ENCODE assay signal across 37 cellular contexts in genomic region chr9:1723616-1724015, GRCh38.
DNase-seq lines count a peak whose midpoint lies in the region; ATAC-seq, FAIRE-seq and TF ChIP-seq lines count a peak whose summit lies in the region.
"Had no signal": no experiment of that assay in that cellular context is flagged by ENCODE, and none has a peak within 500 bp of the region (broad histone marks: within the 10 kb centered on the region; RNA-seq: fewer than 3 reads in every experiment).

No MANE protein-coding gene starts in this region.

- H3K4me1 Mint-ChIP-seq in endodermal cell = peaks cover 17% of the 10 kb centered on the region
- no peaks in the 10 kb centered on the region for H3K4me1 Mint-ChIP-seq in stimulated activated memory B cell treated with anti-CD40 and anti-IgM and Interleukin-4, amounts not matched to agents 10 μg/mL and 1 μg/mL and 100 μg/mL, for 72 hours
- H3K4me1 Mint-ChIP-seq: B cell; CD14-positive monocyte; CD4-positive, CD25-positive, alpha-beta regulatory T cell; CD8-positive, alpha-beta memory T cell had no signal

- H3K4me2 ChIP-seq in HepG2 (ENCODE audit: low read depth, low read length) = no peak overlapping the region
- H3K4me2 ChIP-seq: A549; BLaER1; BLaER1 treated with 17β-estradiol and CSF1 and Interleukin-3, amounts not matched to agents 10 nM and 100 nM had no signal

- no TSS peak for BruUV-seq in HepG2 (replicated peaks; lab: Mats Ljungman, UMichigan)

- POLR2A ChIA-PET in HepG2 (lab: Yijun Ruan, JAX) (no interaction called here), HEK293 (lab: Yijun Ruan, JAX) (no interaction called here)

- no peak overlapping the region for H3K4me3 ChIP-seq in HepG2 (replicated peaks in 1 of 3; ENCODE audit: insufficient read depth in 1 of 3, low read depth in 2 of 3, low read length in 3 of 3)
- no peak overlapping the region for H3K4me3 ChIP-seq in right lobe of liver
- no peak overlapping the region for H3K4me3 ChIP-seq in HEK293 (ENCODE audit: low read depth, low read length)
- no peak overlapping the region for H3K4me3 ChIP-seq in SJCRH30
- H3K4me3 ChIP-seq in endodermal cell (ENCODE audit: low read length) = peak overlapping the region; percentile 25
- H3K4me3 ChIP-seq: A549; BLaER1; BLaER1 treated with 17β-estradiol and CSF1 and Interleukin-3, amounts not matched to agents 10 nM and 100 nM had no signal

- in situ Hi-C loops in HepG2 (cut with HindIII; ENCODE audit: extremely low pct_ligation_motif_present, low pct_unique_long_range_greater_than_20kb) = no loop called here

- no peak for TF ChIP-seq POLR2A in HepG2 (IDR thresholded peaks at IDR 0.05; ENCODE audit: insufficient read depth in 1 of 2, low read depth in 2 of 2, low read length in 2 of 2)
- no peak for TF ChIP-seq POLR2A in right lobe of liver (IDR thresholded peaks at IDR 0.05)

- H3K27ac ChIP-seq in HepG2 (ENCODE audit: extremely low read length, insufficient read depth, low read length) (no peak overlapping the region), right lobe of liver (no peak overlapping the region), HEK293 (ENCODE audit: extremely low read depth, low read depth, low read length) (no peak overlapping the region), SJCRH30 (0 out of 2 replicates have a peak overlapping the region, but pooled peaks have one; percentile 11), endodermal cell (ENCODE audit: low read depth, low read length) (no peak overlapping the region)
- H3K27ac ChIP-seq: 22Rv1; A549; BLaER1; BLaER1 treated with 17β-estradiol and CSF1 and Interleukin-3, amounts not matched to agents 10 nM and 100 nM; C4-2B had no signal

- TF ChIP-seq CTCF in HepG2 (CRISPR knock-in tag; IDR thresholded peaks at IDR 0.05) = no peak
- no peak for TF ChIP-seq CTCF in right lobe of liver (IDR thresholded peaks at IDR 0.05)
- TF ChIP-seq CTCF in HEK293 (tag by site-specific recombination; IDR thresholded peaks at IDR 0.05) = no peak
- TF ChIP-seq CTCF in endodermal cell (conservative IDR thresholded peaks at IDR 0.05) = no peak

- H3K27me3 Mint-ChIP-seq in endodermal cell (ENCODE audit: insufficient read depth) = no peaks in the 10 kb centered on the region
- H3K27me3 Mint-ChIP-seq in stimulated activated memory B cell treated with anti-CD40 and anti-IgM and Interleukin-4, amounts not matched to agents 10 μg/mL and 1 μg/mL and 100 μg/mL, for 72 hours = peaks cover 6% of the 10 kb centered on the region

- H3K9me3 Mint-ChIP-seq in endodermal cell = no peaks in the 10 kb centered on the region
- H3K9me3 Mint-ChIP-seq in stimulated activated memory B cell treated with anti-CD40 and anti-IgM and Interleukin-4, amounts not matched to agents 10 μg/mL and 1 μg/mL and 100 μg/mL, for 72 hours = peaks cover 5% of the 10 kb centered on the region
- H3K9me3 Mint-ChIP-seq: CD4-positive, alpha-beta T cell; CD8-positive, alpha-beta memory T cell had no signal

- intact Hi-C loops in HepG2 (cut with micrococcal nuclease; ENCODE audit: unreplicated experiment) (no loop called here), right lobe of liver (cut with DNase I) (no loop called here)

- no peaks in the 10 kb centered on the region for H3K79me2 ChIP-seq in HepG2 (ENCODE audit: insufficient read depth, low read length)

- DNase-seq in HepG2 (ENCODE audit: low spot score) (no peak), right lobe of liver (no peak), SJCRH30 (no peak), endodermal cell (no peak), iPS-NIHi7 (ENCODE audit: extremely low spot score) (no peak), NCI-H446 treated with DMSO at 0.1 percent for 48 hours (lab: John Stamatoyannopoulos, UW) (no peak)
- DNase-seq: 8988T; ACHN; AML-193; BE2C; C1 segment of cervical spinal cord; Caco-2; Calu3; CD4-positive, alpha-beta memory T cell; CD4-positive, alpha-beta T cell; CD4-positive, CD25-positive, alpha-beta regulatory T cell; CD8-positive, alpha-beta memory T cell; CD8-positive, alpha-beta T cell; COR-L47; DMS 273 treated with DMSO at 0.1 percent for 48 hours; DMS153; DMS53; DMS79; DMS79 treated with DMSO at 0.1 percent for 48 hours; DND-41; EL had no signal

- H3K4me1 ChIP-seq in HepG2 (ENCODE audit: insufficient read depth, low read length) = no peaks in the 10 kb centered on the region
- H3K4me1 ChIP-seq in right lobe of liver = no peaks in the 10 kb centered on the region
- no peaks in the 10 kb centered on the region for H3K4me1 ChIP-seq in HEK293 (ENCODE audit: control insufficient read depth, insufficient read depth, low read length)
- peaks cover 22% of the 10 kb centered on the region for H3K4me1 ChIP-seq in SJCRH30
- H3K4me1 ChIP-seq in endodermal cell (ENCODE audit: control insufficient read depth, insufficient read depth, low read length) = peaks cover 2% of the 10 kb centered on the region
- H3K4me1 ChIP-seq: A549; BE2C; BLaER1; BLaER1 treated with 17β-estradiol and CSF1 and Interleukin-3, amounts not matched to agents 10 nM and 100 nM; Caco-2 had no signal

- no peaks in the 10 kb centered on the region for H3K27me3 ChIP-seq in HepG2 (ENCODE audit: control insufficient read depth in 1 of 2, insufficient read depth in 2 of 2, low read length in 2 of 2)
- H3K27me3 ChIP-seq in right lobe of liver = no peaks in the 10 kb centered on the region
- no peaks in the 10 kb centered on the region for H3K27me3 ChIP-seq in SJCRH30
- H3K27me3 ChIP-seq in endodermal cell (ENCODE audit: control insufficient read depth, insufficient read depth, low read length, poor library complexity, severe bottlenecking) = peaks cover 5% of the 10 kb centered on the region
- H3K27me3 ChIP-seq: BE2C; BLaER1; BLaER1 treated with 17β-estradiol and CSF1 and Interleukin-3, amounts not matched to agents 10 nM and 100 nM had no signal

- no peaks in the 10 kb centered on the region for H3K9me3 ChIP-seq in HepG2 (ENCODE audit: low read length)
- no peaks in the 10 kb centered on the region for H3K9me3 ChIP-seq in right lobe of liver
- H3K9me3 ChIP-seq in HEK293 (ENCODE audit: control insufficient read depth, insufficient read depth, low read depth, low read length) = no peaks in the 10 kb centered on the region
- H3K9me3 ChIP-seq in SJCRH30 (replicated peaks) = no peaks in the 10 kb centered on the region
- no peaks in the 10 kb centered on the region for H3K9me3 ChIP-seq in endodermal cell (ENCODE audit: control insufficient read depth, low read length)
- H3K9me3 ChIP-seq: A549, BE2C, BLaER1, Caco-2 had no signal

- no peaks in the 10 kb centered on the region for H3K36me3 Mint-ChIP-seq in endodermal cell (ENCODE audit: low read depth)
- no peaks in the 10 kb centered on the region for H3K36me3 Mint-ChIP-seq in stimulated activated memory B cell treated with anti-CD40 and anti-IgM and Interleukin-4, amounts not matched to agents 10 μg/mL and 1 μg/mL and 100 μg/mL, for 72 hours
- H3K36me3 Mint-ChIP-seq: CD14-positive monocyte; CD4-positive, alpha-beta memory T cell; CD4-positive, CD25-positive, alpha-beta regulatory T cell; CD8-positive, alpha-beta memory T cell; CD8-positive, alpha-beta T cell had no signal

- H4K20me1 ChIP-seq in HepG2 (ENCODE audit: insufficient read depth, low read length) = no peaks in the 10 kb centered on the region
- H4K20me1 ChIP-seq: BLaER1; BLaER1 treated with 17β-estradiol and CSF1 and Interleukin-3, amounts not matched to agents 10 nM and 100 nM had no signal

- CTCF ChIA-PET in HepG2 (lab: Yijun Ruan, JAX; ENCODE audit: low intra/inter-chr PET ratio, low total read pairs) (no interaction called here), HEK293 (lab: Yijun Ruan, JAX) (interaction anchor here (2.1 kb wide), 1 partner anchor 9 kb away, joined by 13 read pairs; no protein-coding TSS in a partner anchor)

- TF ChIP-seq RAD21 in HepG2 (CRISPR knock-in tag; IDR thresholded peaks at IDR 0.05) = no peak

- no peak overlapping the region for H3K4me3 Mint-ChIP-seq in endodermal cell
- H3K4me3 Mint-ChIP-seq in stimulated activated memory B cell treated with anti-CD40 and anti-IgM and Interleukin-4, amounts not matched to agents 10 μg/mL and 1 μg/mL and 100 μg/mL, for 72 hours = no peak overlapping the region
- H3K4me3 Mint-ChIP-seq: B cell; CD14-positive monocyte; CD4-positive, alpha-beta memory T cell; CD4-positive, alpha-beta T cell; CD4-positive, CD25-positive, alpha-beta regulatory T cell; CD8-positive, alpha-beta memory T cell; CD8-positive, alpha-beta T cell had no signal

- ATAC-seq in HepG2 (no peak), right lobe of liver (no peak)
- no peak for ATAC-seq in stimulated activated memory B cell treated with anti-CD40 and anti-IgM and Interleukin-4, amounts not matched to agents 10 μg/mL and 1 μg/mL and 100 μg/mL, for 72 hours
- ATAC-seq: A549; CD8-positive, alpha-beta T cell had no signal

- H3K9ac ChIP-seq in HepG2 (ENCODE audit: insufficient read depth, low read depth, low read length) = no peak overlapping the region
- H3K9ac ChIP-seq in endodermal cell (ENCODE audit: extremely low read depth, low read length, poor library complexity, severe bottlenecking) = no peak overlapping the region
- H3K9ac ChIP-seq: BLaER1; BLaER1 treated with 17β-estradiol and CSF1 and Interleukin-3, amounts not matched to agents 10 nM and 100 nM had no signal

- H3K27ac Mint-ChIP-seq in endodermal cell = no peak overlapping the region
- no peak overlapping the region for H3K27ac Mint-ChIP-seq in stimulated activated memory B cell treated with anti-CD40 and anti-IgM and Interleukin-4, amounts not matched to agents 10 μg/mL and 1 μg/mL and 100 μg/mL, for 72 hours
- H3K27ac Mint-ChIP-seq: B cell; CD14-positive monocyte; CD4-positive, alpha-beta memory T cell; CD4-positive, alpha-beta T cell; CD4-positive, CD25-positive, alpha-beta regulatory T cell; CD8-positive, alpha-beta memory T cell; CD8-positive, alpha-beta T cell had no signal

- 2% methylated on average over 3 of the region's 3 CpGs for WGBS in HepG2 (ENCODE audit: low lambda C conversion rate)
- WGBS in right lobe of liver (ENCODE audit: insufficient coverage, low coverage, low lambda C conversion rate, missing lambda C conversion rate) = 69% methylated on average over 3 of the region's 3 CpGs
- WGBS in endodermal cell (ENCODE audit: insufficient coverage in 1 of 2, insufficient read length in 1 of 2), 2 experiments = 92 to 94% methylated on average over 2 to 3 of the region's 3 CpGs

- H3K36me3 ChIP-seq in HepG2 (replicated peaks in 1 of 2; ENCODE audit: control insufficient read depth in 1 of 2, insufficient read depth in 2 of 2, low read length in 2 of 2) = no peaks in the 10 kb centered on the region
- no peaks in the 10 kb centered on the region for H3K36me3 ChIP-seq in right lobe of liver
- H3K36me3 ChIP-seq in HEK293 (ENCODE audit: control insufficient read depth in 2 of 2, insufficient read depth in 1 of 2, low read length in 2 of 2) = no peaks in the 10 kb centered on the region
- H3K36me3 ChIP-seq in SJCRH30 = no peaks in the 10 kb centered on the region
- H3K36me3 ChIP-seq in endodermal cell (ENCODE audit: control insufficient read depth, insufficient read depth, low read length) = no peaks in the 10 kb centered on the region
- H3K36me3 ChIP-seq: BE2C; BLaER1; BLaER1 treated with 17β-estradiol and CSF1 and Interleukin-3, amounts not matched to agents 10 nM and 100 nM had no signal

- H2AFZ ChIP-seq in HepG2 (ENCODE audit: low read length) = no peak overlapping the region

- TF ChIP-seq EP300 in HepG2 (IDR thresholded peaks at IDR 0.05; ENCODE audit: low read depth in 2 of 2, low read length in 2 of 2) = no peak
- no peak for TF ChIP-seq EP300 in HepG2 (CRISPR knock-in tag; IDR thresholded peaks at IDR 0.05; ENCODE audit: borderline replicate concordance)

- FAIRE-seq in HepG2 (lab: Jason Lieb, UNC) = no peak
- FAIRE-seq: A204.1, A549, D721Med had no signal

Comparison
In these comparisons a context has a peak if more than half of its experiments do, and no peak if none do; other contexts are left out.
1. Of the 63 proteins assayed by ChIP-seq in both HepG2 and HEK293: peak only in HepG2: none; only in HEK293: ATF2 and ZBTB21; in both: none; in neither: 61.